In the genomic region with DNA sequence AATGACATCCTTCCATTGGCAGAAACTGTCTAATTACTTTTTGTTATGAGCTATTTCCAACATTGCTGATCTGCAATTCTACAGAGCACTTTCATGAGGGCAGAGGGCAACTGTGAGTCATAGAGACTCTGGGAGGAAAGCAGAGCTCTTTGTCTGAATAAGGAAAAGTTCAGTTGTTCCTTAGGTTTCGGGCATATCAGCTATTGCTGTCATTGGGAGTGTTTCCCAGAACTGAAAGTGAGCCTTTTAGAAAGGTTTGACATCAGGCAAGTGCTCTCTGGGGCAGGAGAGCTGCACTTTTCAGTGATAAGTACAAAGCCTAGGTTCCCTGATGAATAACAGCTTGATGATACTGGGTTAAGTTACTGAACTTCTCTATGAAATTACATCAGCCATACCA, we compare ENCODE assay signal across 10 cellular contexts.
DNase-seq lines count a peak whose midpoint lies in the region; ATAC-seq and TF ChIP-seq lines count a peak whose summit lies in the region.
"Had no signal": no experiment of that assay in that cellular context is flagged by ENCODE, and none has a peak within 500 bp of the region (broad histone marks: within the 10 kb centered on the region; RNA-seq: fewer than 3 reads in every experiment).

No MANE protein-coding gene starts in this region.

- peak; percentile 54 for DNase-seq in HS-5 (ENCODE audit: low read depth)
- DNase-seq in choroid plexus epithelial cell (ENCODE audit: low read depth): peak; percentile 96
- DNase-seq in left kidney (ENCODE audit: low read depth, low spot score): peak; percentile 12
- DNase-seq in stromal cell of bone marrow (ENCODE audit: low read depth): peak; percentile 91
- DNase-seq in NCI-H187 (lab: John Stamatoyannopoulos, UW): no peak
- DNase-seq in NCI-H524 (lab: John Stamatoyannopoulos, UW): no peak
- DNase-seq in activated CD8-positive, alpha-beta T cell treated with anti-CD3 and anti-CD28 coated beads for 36 hours: no peak
- DNase-seq: NCI-H526 had no signal

- H3K4me3 Mint-ChIP-seq in activated CD8-positive, alpha-beta T cell treated with anti-CD3 and anti-CD28 coated beads for 36 hours: no peak overlapping the region

- H3K27ac Mint-ChIP-seq in activated CD8-positive, alpha-beta T cell treated with anti-CD3 and anti-CD28 coated beads for 36 hours: no peak overlapping the region

- no peaks in the 10 kb centered on the region for H3K27me3 Mint-ChIP-seq in activated CD8-positive, alpha-beta T cell treated with anti-CD3 and anti-CD28 coated beads for 36 hours

- H3K4me3 ChIP-seq in choroid plexus epithelial cell (ENCODE audit: low read depth, low read length): no peak overlapping the region
- H3K4me3 ChIP-seq: GM12878 had no signal

- CTCF ChIA-PET in activated CD8-positive, alpha-beta T cell treated with anti-CD3 and anti-CD28 coated beads for 36 hours (lab: Charles Lee): no interaction called here

- H3K4me1 Mint-ChIP-seq in activated CD8-positive, alpha-beta T cell treated with anti-CD3 and anti-CD28 coated beads for 36 hours (ENCODE audit: low read depth): no peaks in the 10 kb centered on the region

- H3K9me3 Mint-ChIP-seq in activated CD8-positive, alpha-beta T cell treated with anti-CD3 and anti-CD28 coated beads for 36 hours: no peaks in the 10 kb centered on the region

- intact Hi-C loops in activated CD8-positive, alpha-beta T cell treated with anti-CD3 and anti-CD28 coated beads for 36 hours (cut with micrococcal nuclease): no loop called here

- no peak for ATAC-seq in GM19455 (IDR thresholded peaks at IDR 0.05; ENCODE audit: unreplicated experiment)
- no peak for ATAC-seq in activated CD8-positive, alpha-beta T cell treated with anti-CD3 and anti-CD28 coated beads for 36 hours
- ATAC-seq: GM12878 had no signal

- H3K36me3 Mint-ChIP-seq in activated CD8-positive, alpha-beta T cell treated with anti-CD3 and anti-CD28 coated beads for 36 hours (ENCODE audit: low read depth): no peaks in the 10 kb centered on the region

- no peak for TF ChIP-seq CTCF in choroid plexus epithelial cell (conservative IDR thresholded peaks at IDR 0.05; ENCODE audit: low read depth, low read length)
- no peak for TF ChIP-seq CTCF in activated CD8-positive, alpha-beta T cell treated with anti-CD3 and anti-CD28 coated beads for 36 hours (IDR thresholded peaks at IDR 0.05)

- POLR2A ChIA-PET in activated CD8-positive, alpha-beta T cell treated with anti-CD3 and anti-CD28 coated beads for 36 hours (lab: Charles Lee): no interaction called here

Comparison
In these comparisons a context has a peak if more than half of its experiments do, and no peak if none do; other contexts are left out.
1. DNase-seq: peak in HS-5 (single experiment), choroid plexus epithelial cell (single experiment), left kidney (single experiment) and stromal cell of bone marrow (single experiment); none in NCI-H187 (0 of 2), NCI-H524 (0 of 2) and activated CD8-positive, alpha-beta T cell treated with anti-CD3 and anti-CD28 coated beads for 36 hours (single experiment).